ENCODE assay signal across 1 cellular context in genomic region chr15:88546248-88547129, GRCh38.
TF ChIP-seq lines count a peak whose summit lies in the region.

TSS of gene DET1 (minus strand) at chr15:88546681. CDS start at chr15:88531705, 14,976 bp downstream.

TF ChIP-seq in HepG2, 621 proteins besides CTCF, POLR2A, EP300 and RAD21 (continued from another document and continues in another):
- TF ChIP-seq PRDM10 (CRISPR knock-in tag; IDR thresholded peaks at IDR 0.05; ENCODE audit: low read depth): peak; percentile 80; the same call in 1 of the 2 replicates
- no peak for TF ChIP-seq ZNF33A (CRISPR knock-in tag; IDR thresholded peaks at IDR 0.05; ENCODE audit: borderline replicate concordance)
- TF ChIP-seq LCORL (IDR thresholded peaks at IDR 0.05): 0 out of 2 replicates have a peak, but pooled peaks have one; percentile 37
- TF ChIP-seq LCORL (CRISPR knock-in tag; IDR thresholded peaks at IDR 0.05): no peak; the same call in 1 of the 2 replicates
- no peak for TF ChIP-seq PCBP1 (IDR thresholded peaks at IDR 0.05; ENCODE audit: borderline replicate concordance, low read depth, low read length)
- 0 out of 2 replicates have a peak, but pooled peaks have one; percentile 42 for TF ChIP-seq HIVEP1 (CRISPR knock-in tag; IDR thresholded peaks at IDR 0.05)
- TF ChIP-seq RFXAP (CRISPR knock-in tag; IDR thresholded peaks at IDR 0.05; ENCODE audit: borderline replicate concordance): 0 out of 2 replicates have a peak, but pooled peaks have one; percentile 21
- 0 out of 2 replicates have a peak, but pooled peaks have one; percentile 36 for TF ChIP-seq ELF4 (CRISPR knock-in tag; IDR thresholded peaks at IDR 0.05; ENCODE audit: borderline replicate concordance)
- TF ChIP-seq ZBTB7A (CRISPR knock-in tag; IDR thresholded peaks at IDR 0.05): 0 out of 2 replicates have a peak, but pooled peaks have one; percentile 36
- TF ChIP-seq ATF2 (CRISPR knock-in tag; IDR thresholded peaks at IDR 0.05): peak; percentile 65; the same call in 1 of the 2 replicates
- TF ChIP-seq FOXK1 (CRISPR knock-in tag; IDR thresholded peaks at IDR 0.05; ENCODE audit: borderline replicate concordance, low read depth): peak; percentile 81; the same call in 1 of the 2 replicates
- 0 out of 2 replicates have a peak, but pooled peaks have one; percentile 25 for TF ChIP-seq DRAP1 (CRISPR knock-in tag; IDR thresholded peaks at IDR 0.05)
- peak; percentile 94 for TF ChIP-seq WIZ (CRISPR knock-in tag; IDR thresholded peaks at IDR 0.05)
- TF ChIP-seq ZNF326 (CRISPR knock-in tag; IDR thresholded peaks at IDR 0.05; ENCODE audit: borderline replicate concordance): no peak
- TF ChIP-seq FOXP4 (CRISPR knock-in tag; IDR thresholded peaks at IDR 0.05): peak; percentile 52; the same call in 1 of the 2 replicates
- TF ChIP-seq ZMYM4 (CRISPR knock-in tag; IDR thresholded peaks at IDR 0.05): peak; percentile 99
- peak; percentile 32; the same call in 1 of the 2 replicates for TF ChIP-seq TAF1 (CRISPR knock-in tag; IDR thresholded peaks at IDR 0.05)
- peak; percentile 55; the same call in 1 of the 2 replicates for TF ChIP-seq ZNF747 (CRISPR knock-in tag; IDR thresholded peaks at IDR 0.05; ENCODE audit: borderline replicate concordance)
- TF ChIP-seq ZNF335 (CRISPR knock-in tag; IDR thresholded peaks at IDR 0.05): 0 out of 2 replicates have a peak, but pooled peaks have one; percentile 67
- TF ChIP-seq MIXL1 (CRISPR knock-in tag; IDR thresholded peaks at IDR 0.05): peak; percentile 57; the same call in 1 of the 2 replicates
- TF ChIP-seq FOSL2 (CRISPR knock-in tag; IDR thresholded peaks at IDR 0.05): peak; percentile 61
- 0 out of 2 replicates have a peak, but pooled peaks have one; percentile 7 for TF ChIP-seq HNF4A (CRISPR knock-in tag; IDR thresholded peaks at IDR 0.05)
- TF ChIP-seq PLSCR1 (CRISPR knock-in tag; IDR thresholded peaks at IDR 0.05; ENCODE audit: borderline replicate concordance): no peak
- TF ChIP-seq MXI1 (IDR thresholded peaks at IDR 0.05; ENCODE audit: borderline replicate concordance, low read depth, low read length): peak; percentile 54; the same call in 1 of the 3 replicates
- TF ChIP-seq HOXA3 (CRISPR knock-in tag; IDR thresholded peaks at IDR 0.05): peak; percentile 84
- TF ChIP-seq GATAD1 (CRISPR knock-in tag; IDR thresholded peaks at IDR 0.05): peak; percentile 93
- TF ChIP-seq ZNF691 (CRISPR knock-in tag; IDR thresholded peaks at IDR 0.05; ENCODE audit: borderline replicate concordance, low read depth): peak; percentile 66; the same call in 1 of the 2 replicates
- peak; percentile 68; the same call in 1 of the 2 replicates for TF ChIP-seq HDAC1 (CRISPR knock-in tag; IDR thresholded peaks at IDR 0.05)
- TF ChIP-seq KAT8 (CRISPR knock-in tag; IDR thresholded peaks at IDR 0.05): peak; percentile 96
- TF ChIP-seq DMAP1 (CRISPR knock-in tag; IDR thresholded peaks at IDR 0.05): 0 out of 2 replicates have a peak, but pooled peaks have one; percentile 46
- TF ChIP-seq ZBTB40 (IDR thresholded peaks at IDR 0.05): peak; percentile 70
- peak; percentile 19; the same call in 1 of the 2 replicates for TF ChIP-seq ZBTB40 (CRISPR knock-in tag; IDR thresholded peaks at IDR 0.05)
- 0 out of 2 replicates have a peak, but pooled peaks have one; percentile 52 for TF ChIP-seq ONECUT2 (CRISPR knock-in tag; IDR thresholded peaks at IDR 0.05)
- peak; percentile 66; the same call in 1 of the 2 replicates for TF ChIP-seq ZNF281 (CRISPR knock-in tag; IDR thresholded peaks at IDR 0.05; ENCODE audit: borderline replicate concordance)
- TF ChIP-seq MAZ (IDR thresholded peaks at IDR 0.05; ENCODE audit: borderline replicate concordance, low read depth, low read length): 0 out of 2 replicates have a peak, but pooled peaks have one; percentile 33
- TF ChIP-seq MAZ (CRISPR knock-in tag; IDR thresholded peaks at IDR 0.05; ENCODE audit: low read depth): peak; percentile 42; the same call in 1 of the 2 replicates
